8 cellular contexts compared by ENCODE assay signal in the genomic region with DNA sequence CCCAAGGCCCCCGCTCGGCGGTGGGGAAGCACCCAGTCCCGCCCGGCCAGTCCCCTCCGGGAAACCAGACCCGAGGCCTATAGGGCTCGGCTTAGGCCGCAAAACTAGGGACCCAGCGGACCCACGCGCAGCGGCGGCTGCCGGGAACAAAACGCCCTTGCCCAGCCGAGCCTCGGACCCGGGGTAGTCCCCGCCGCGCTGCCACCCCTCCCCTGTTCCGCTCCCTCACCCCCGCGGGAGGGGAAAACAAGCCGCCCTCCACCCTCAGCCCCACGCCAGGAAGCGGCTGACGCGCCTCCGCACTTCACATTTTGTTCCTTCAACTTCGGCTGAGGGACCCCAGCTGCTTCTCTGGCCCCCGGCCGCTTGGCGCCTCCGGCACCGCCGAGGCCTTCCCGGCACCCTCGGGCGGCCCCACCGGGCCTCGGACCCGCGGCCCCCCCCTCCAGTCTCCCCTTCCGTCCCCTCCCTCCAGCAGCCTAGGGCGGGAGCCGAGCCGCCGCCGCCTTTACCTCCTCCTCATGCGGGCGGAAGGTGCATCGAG. TPM values are rescaled to one million over a fixed set of nuclear protein-coding genes. Genes with fewer than 3 reads are reported as not detected.
A peak's percentile ranks its signal among the peaks of the same experiment; 100 is the strongest.
DNase-seq lines count a peak whose midpoint lies in the region; ATAC-seq and TF ChIP-seq lines count a peak whose summit lies in the region.

No MANE protein-coding gene starts in this region.

- TF ChIP-seq CTCF in VCaP (conservative IDR thresholded peaks at IDR 0.05) (no peak), cardiac fibroblast (IDR thresholded peaks at IDR 0.05; ENCODE audit: low read depth, low read length) (no peak), kidney epithelial cell (IDR thresholded peaks at IDR 0.05; ENCODE audit: insufficient read depth, low read length, poor library complexity, severe bottlenecking) (no peak)

- intact Hi-C loops in CD4-positive, alpha-beta memory T cell (cut with micrococcal nuclease) = loop anchor here (1.0 to 10.0 kb wide), 14 partner anchors 45 to 1172 kb away; a partner anchor contains a TSS

- CTCF ChIA-PET in CD4-positive, alpha-beta memory T cell (lab: Charles Lee; ENCODE audit: partially characterized antibody) = interaction anchor here (3.4 kb wide), 1 partner anchor 508 kb away, joined by 20 read pairs; no protein-coding TSS in a partner anchor

- peaks cover 40% of the 10 kb centered on the region for H3K4me1 ChIP-seq in CD4-positive, alpha-beta memory T cell (ENCODE audit: insufficient read depth, low read length)

- H3K4me3 Mint-ChIP-seq in CD4-positive, alpha-beta memory T cell = peak overlapping the region; percentile 82 to 92 (median 90)

- H3K36me3 ChIP-seq in CD4-positive, alpha-beta memory T cell (ENCODE audit: insufficient read depth, low read length) = peaks cover 8% of the 10 kb centered on the region
- H3K36me3 ChIP-seq in kidney epithelial cell (ENCODE audit: control insufficient read depth, insufficient read depth, low read length) = no peaks in the 10 kb centered on the region

- peaks cover 23 to 28% of the 10 kb centered on the region in 2 donors for H3K36me3 Mint-ChIP-seq in CD4-positive, alpha-beta memory T cell

- H3K27ac ChIP-seq in CD4-positive, alpha-beta memory T cell (ENCODE audit: low read depth, low read length) = peak overlapping the region; percentile 92
- peak overlapping the region; percentile 96 for H3K27ac ChIP-seq in VCaP

- peaks cover 0 to 3% (median 0%) of the 10 kb centered on the region in 8 donors for H3K9me3 Mint-ChIP-seq in CD4-positive, alpha-beta memory T cell

- peak overlapping the region; percentile 2 to 66 for H3K4me3 ChIP-seq in CD4-positive, alpha-beta memory T cell (ENCODE audit: low read length in 2 of 2)
- peak overlapping the region; percentile 84 to 86 for H3K4me3 ChIP-seq in cardiac fibroblast (replicated peaks in 1 of 2; ENCODE audit: low read depth in 2 of 2, low read length in 2 of 2)
- H3K4me3 ChIP-seq in kidney epithelial cell (ENCODE audit: low read depth, low read length) = peak overlapping the region; percentile 77

- no peaks in the 10 kb centered on the region for H3K27me3 Mint-ChIP-seq in CD4-positive, alpha-beta memory T cell

- no peaks in the 10 kb centered on the region for H3K9me3 ChIP-seq in CD4-positive, alpha-beta memory T cell (ENCODE audit: control insufficient read depth in 1 of 2, low read length in 2 of 2)

- H3K4me1 Mint-ChIP-seq in CD4-positive, alpha-beta memory T cell = peaks cover 23 to 40% (median 31%) of the 10 kb centered on the region in 4 donors

- H3K27ac Mint-ChIP-seq in CD4-positive, alpha-beta memory T cell = peak overlapping the region; percentile 62 to 97 (median 87)

- no peaks in the 10 kb centered on the region for H3K27me3 ChIP-seq in CD4-positive, alpha-beta memory T cell (ENCODE audit: insufficient read depth, low read length)
- no peaks in the 10 kb centered on the region for H3K27me3 ChIP-seq in kidney epithelial cell (ENCODE audit: control insufficient read depth, insufficient read depth, low read length)

- peak in 4 of 5 donors; percentile 38 to 67 (median 47) for DNase-seq in CD4-positive, alpha-beta memory T cell
- DNase-seq in HS-27A (ENCODE audit: low read depth) (peak; percentile 17), cardiac fibroblast (ENCODE audit: low read depth in 2 of 2) (peak in 1 of 2 donors; percentile 36), kidney epithelial cell (ENCODE audit: low read depth) (no peak), DMS114 treated with DMSO at 0.1 percent for 48 hours (lab: John Stamatoyannopoulos, UW; ENCODE audit: unreplicated experiment) (no peak)
- DNase-seq in stimulated activated CD4-positive, alpha-beta T cell treated with anti-CD3 and anti-CD28 coated beads, Interleukin-1b, Interleukin-23, amount 100 ng/mL, for 24 hours (ENCODE audit: low read depth in 4 of 4, low spot score in 1 of 4) = peak; percentile 2 to 37 (median 26)

- ATAC-seq in GM21360 (IDR thresholded peaks at IDR 0.05; ENCODE audit: unreplicated experiment) = peak; percentile 16

- POLR2A ChIA-PET in CD4-positive, alpha-beta memory T cell (lab: Charles Lee; ENCODE audit: partially characterized antibody) = interaction anchor here (1.3 to 3.8 kb wide), 3 partner anchors 79 to 450 kb away, joined by 3 to 19 read pairs (median 14); a partner anchor contains a TSS

RNA-seq across cellular contexts. Expression of a gene that starts 0.7 kb away (rescaled TPM):
- 10 to 100 TPM; 96.9 to 97.6 TPM for total RNA-seq in CD4-positive, alpha-beta memory T cell
- 10 to 100 TPM; 27.4 to 56.6 TPM for polyA plus RNA-seq in CD4-positive, alpha-beta memory T cell
- total RNA-seq in kidney epithelial cell = 60.9 and 69.3 TPM in 2 replicates

Comparison
In these comparisons a context has a peak if more than half of its experiments do, and no peak if none do; other contexts are left out.
1. DNase-seq: peak in CD4-positive, alpha-beta memory T cell (4 of 5), HS-27A (single experiment) and stimulated activated CD4-positive, alpha-beta T cell treated with anti-CD3 and anti-CD28 coated beads, Interleukin-1b, Interleukin-23, amount 100 ng/mL, for 24 hours (4 of 4); none in kidney epithelial cell (single experiment) and DMS114 treated with DMSO at 0.1 percent for 48 hours (single experiment).
2. H3K4me3 ChIP-seq: peak in every context shown above with its lines; median percentile 85 in cardiac fibroblast; 77 in kidney epithelial cell; 34 in CD4-positive, alpha-beta memory T cell.